In the genomic region with DNA sequence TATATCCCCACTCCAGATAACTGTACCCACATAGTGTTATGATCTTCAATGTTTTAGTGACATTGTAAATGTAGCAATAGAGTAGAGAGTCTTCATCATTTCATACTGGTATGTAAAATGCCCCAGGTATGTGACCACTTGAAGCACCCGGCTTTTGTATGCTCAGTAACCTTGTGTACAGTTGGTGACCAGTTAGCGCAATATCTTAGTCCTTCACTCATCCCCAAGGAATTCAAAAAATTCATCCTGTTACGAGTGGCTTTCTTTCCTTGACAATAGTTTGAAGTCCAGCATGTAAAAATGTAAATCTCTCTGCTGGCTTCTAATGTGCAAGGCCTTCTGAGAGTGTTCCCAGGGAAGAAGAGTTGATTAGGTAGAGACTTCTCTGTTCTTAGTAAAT, we compare ENCODE assay signal across 17 cellular contexts.
DNase-seq lines count a peak whose midpoint lies in the region; TF ChIP-seq lines count a peak whose summit lies in the region.
"Had no signal": no experiment of that assay in that cellular context is flagged by ENCODE, and none has a peak within 500 bp of the region (broad histone marks: within the 10 kb centered on the region; RNA-seq: fewer than 3 reads in every experiment).

No MANE protein-coding gene starts in this region.

- H3K4me3 ChIP-seq in mesenchymal stem cell (ENCODE audit: insufficient read depth in 1 of 2, low read depth in 1 of 2, low read length in 2 of 2) = no peak overlapping the region
- H3K4me3 ChIP-seq: skin epidermis, testis had no signal

- no peak overlapping the region for H4K8ac ChIP-seq in mesenchymal stem cell (ENCODE audit: low read length)

- no peak overlapping the region for H2AFZ ChIP-seq in mesenchymal stem cell (ENCODE audit: low read depth, low read length)

- H3K9me3 ChIP-seq in mesenchymal stem cell (ENCODE audit: control insufficient read depth, low read length) = no peaks in the 10 kb centered on the region
- H3K9me3 ChIP-seq: testis had no signal

- H3K18ac ChIP-seq in mesenchymal stem cell (ENCODE audit: low read depth in 1 of 2, low read length in 2 of 2) = no peak overlapping the region

- H3K79me1 ChIP-seq in mesenchymal stem cell (replicated peaks; ENCODE audit: low read length, poor library complexity, severe bottlenecking) = no peaks in the 10 kb centered on the region

- no peak for TF ChIP-seq CTCF in chondrocyte (IDR thresholded peaks at IDR 0.05)

- no peak overlapping the region for H2BK5ac ChIP-seq in mesenchymal stem cell (ENCODE audit: low read depth, low read length, poor library complexity, severe bottlenecking)

- H2BK15ac ChIP-seq in mesenchymal stem cell (ENCODE audit: low read depth, poor library complexity, severe bottlenecking) = no peak overlapping the region

- no peak overlapping the region for H2BK12ac ChIP-seq in mesenchymal stem cell (ENCODE audit: low read length in 2 of 2)

- H3K4ac ChIP-seq in mesenchymal stem cell (ENCODE audit: low read depth in 1 of 2, low read length in 2 of 2) = no peak overlapping the region

- peaks cover 3% of the 10 kb centered on the region for H3K9me3 Mint-ChIP-seq in chondrocyte (ENCODE audit: low read depth)
- H3K9me3 Mint-ChIP-seq: brain had no signal

- H3K4me1 Mint-ChIP-seq in chondrocyte (ENCODE audit: low read depth) = peaks cover 21% of the 10 kb centered on the region
- H3K4me1 Mint-ChIP-seq: activated CD4-positive, alpha-beta T cell treated with anti-CD3 and anti-CD28 coated beads for 36 hours had no signal

- H3K4me1 ChIP-seq in mesenchymal stem cell (ENCODE audit: control insufficient read depth, insufficient read depth, low read depth, low read length) = no peaks in the 10 kb centered on the region
- H3K4me1 ChIP-seq: testis had no signal

- no peak overlapping the region for H3K9ac ChIP-seq in mesenchymal stem cell (ENCODE audit: low read length)

- H2AK5ac ChIP-seq in mesenchymal stem cell (ENCODE audit: low read length, severe bottlenecking) = no peak overlapping the region

- no peaks in the 10 kb centered on the region for H3K27me3 ChIP-seq in mesenchymal stem cell (ENCODE audit: control insufficient read depth in 1 of 2, insufficient read depth in 1 of 2, low read length in 2 of 2)
- H3K27me3 ChIP-seq: testis had no signal

- peak overlapping the region; percentile 45 for H3K27ac ChIP-seq in mesenchymal stem cell (ENCODE audit: low read length, poor library complexity, severe bottlenecking)
- H3K27ac ChIP-seq: skin epidermis, testis had no signal

- H3K4me3 Mint-ChIP-seq in chondrocyte (ENCODE audit: unreplicated experiment) = no peak overlapping the region
- H3K4me3 Mint-ChIP-seq: activated CD4-positive, alpha-beta T cell treated with anti-CD3 and anti-CD28 coated beads for 36 hours; brain had no signal

- 20% methylated on average over 1 of the region's 3 CpGs for WGBS in mesenchymal stem cell

- H3K14ac ChIP-seq in mesenchymal stem cell (ENCODE audit: low read length in 2 of 2) = no peak overlapping the region

- H3K23ac ChIP-seq in mesenchymal stem cell (ENCODE audit: low read length in 2 of 2) = no peak overlapping the region

- peaks cover 1% of the 10 kb centered on the region for H3K36me3 Mint-ChIP-seq in chondrocyte (ENCODE audit: low read depth)

- no peak overlapping the region for H4K91ac ChIP-seq in mesenchymal stem cell (ENCODE audit: low read length)

- H3K27me3 Mint-ChIP-seq in chondrocyte (ENCODE audit: low read depth) = no peaks in the 10 kb centered on the region
- H3K27me3 Mint-ChIP-seq: activated CD4-positive, alpha-beta T cell treated with anti-CD3 and anti-CD28 coated beads for 36 hours; brain had no signal

- peak; percentile 65 for DNase-seq in ELR (ENCODE audit: low read depth)
- peak; percentile 12 for DNase-seq in NCI-H460 (ENCODE audit: extremely low read depth, low read depth)
- DNase-seq in chondrocyte (ENCODE audit: low spot score) = no peak
- peak; percentile 38 for DNase-seq in mesenchymal stem cell
- DNase-seq in DMS153 (lab: John Stamatoyannopoulos, UW) = no peak
- DNase-seq in activated CD4-positive, alpha-beta T cell treated with anti-CD3 and anti-CD28 coated beads for 4 hours = no peak
- no peak for DNase-seq in cardiac septum (ENCODE audit: low spot score)
- no peak for DNase-seq in activated CD4-positive, CD25-positive, alpha-beta regulatory T cell (lab: John Stamatoyannopoulos, UW)
- DNase-seq: activated CD4-positive, alpha-beta T cell treated with anti-CD3 and anti-CD28 coated beads for 36 hours; activated naive CD4-positive, alpha-beta T cell treated with Interleukin-2 at 50 U/mL for 16 hours; NCI-H1436; SHP77 treated with DMSO at 0.1 percent for 48 hours; stimulated activated CD4-positive, alpha-beta T cell treated with anti-CD3 and anti-CD28 coated beads, Interleukin-4, amount 100 ng/mL, for 24 hours; stimulated activated CD8-positive, alpha-beta memory T cell treated with anti-CD3 and anti-CD28 coated beads, Interleukin-4, amount 100 ng/mL, for 48 hours; testis had no signal

- no peak overlapping the region for H3K4me2 ChIP-seq in mesenchymal stem cell (ENCODE audit: low read length, poor library complexity, severe bottlenecking)

- H2BK120ac ChIP-seq in mesenchymal stem cell (ENCODE audit: low read depth, low read length) = no peak overlapping the region

- no peaks in the 10 kb centered on the region for H3K36me3 ChIP-seq in mesenchymal stem cell (ENCODE audit: control insufficient read depth in 1 of 2, insufficient read depth in 2 of 2, low read depth in 1 of 2, low read length in 2 of 2)

- peak overlapping the region; percentile 41 for H3K27ac Mint-ChIP-seq in chondrocyte (ENCODE audit: unreplicated experiment)
- H3K27ac Mint-ChIP-seq: activated CD4-positive, alpha-beta T cell treated with anti-CD3 and anti-CD28 coated beads for 36 hours; brain had no signal

- intact Hi-C loops in cardiac septum (cut with DNase I) = no loop called here

Comparison
In these comparisons a context has a peak if more than half of its experiments do, and no peak if none do; other contexts are left out.
1. DNase-seq: peak in ELR (single experiment), NCI-H460 (single experiment) and mesenchymal stem cell (single experiment); none in chondrocyte (single experiment), DMS153 (single experiment), activated CD4-positive, alpha-beta T cell treated with anti-CD3 and anti-CD28 coated beads for 4 hours (0 of 2), cardiac septum (single experiment) and activated CD4-positive, CD25-positive, alpha-beta regulatory T cell (0 of 4).